In genomic region chr7:129828078-129828762, GRCh38 we compare ENCODE assay signal across 20 cellular contexts.
DNase-seq lines count a peak whose midpoint lies in the region; ATAC-seq and TF ChIP-seq lines count a peak whose summit lies in the region.
"Had no signal": no experiment of that assay in that cellular context is flagged by ENCODE, and none has a peak within 500 bp of the region (broad histone marks: within the 10 kb centered on the region; RNA-seq: fewer than 3 reads in every experiment).

No MANE protein-coding gene starts in this region.

- H3K9me3 ChIP-seq in WERI-Rb-1 (ENCODE audit: severe bottlenecking) (no peaks in the 10 kb centered on the region), ovary (no peaks in the 10 kb centered on the region), gastroesophageal sphincter (no peaks in the 10 kb centered on the region)
- H3K9me3 ChIP-seq: MG63 had no signal

- TF ChIP-seq EP300 in Ishikawa (IDR thresholded peaks at IDR 0.05; ENCODE audit: borderline replicate concordance): no peak
- no peak for TF ChIP-seq EP300 in ovary (IDR thresholded peaks at IDR 0.05)
- no peak for TF ChIP-seq EP300 in gastroesophageal sphincter (IDR thresholded peaks at IDR 0.05)

- DNase-seq in WERI-Rb-1: no peak
- DNase-seq in endothelial cell (ENCODE audit: low spot score): no peak
- DNase-seq in ovary: peak in 3 of 5 donors; percentile 32 to 50 (median 41)
- no peak for DNase-seq in SIG-M5 treated with dmso at 0.1 percent for 504 hours (lab: John Stamatoyannopoulos, UW; ENCODE audit: unreplicated experiment)
- DNase-seq: C1 segment of cervical spinal cord; CD8-positive, alpha-beta memory T cell; IMR-90; Kasumi-1; MG63; NCI-H1048; NCI-H1436; NCI-H2029 treated with DMSO at 0.1 percent for 48 hours; NCI-H446 treated with DMSO at 0.1 percent for 48 hours; NCI-H69; OCI-M1; SIG-M5 had no signal

- peaks cover 21% of the 10 kb centered on the region for H3K4me1 Mint-ChIP-seq in endothelial cell (ENCODE audit: unreplicated experiment)

- peaks cover 16% of the 10 kb centered on the region for H3K27me3 Mint-ChIP-seq in endothelial cell (ENCODE audit: unreplicated experiment)
- H3K27me3 Mint-ChIP-seq: CD8-positive, alpha-beta memory T cell had no signal

- TF ChIP-seq POLR2A in ovary (IDR thresholded peaks at IDR 0.05): no peak
- no peak for TF ChIP-seq POLR2A in gastroesophageal sphincter (IDR thresholded peaks at IDR 0.05)

- H3K4me3 ChIP-seq in WERI-Rb-1 (ENCODE audit: low read depth, low read length) (no peak overlapping the region), ovary (no peak overlapping the region), gastroesophageal sphincter (no peak overlapping the region)
- H3K4me3 ChIP-seq: MG63 had no signal

- peak overlapping the region; percentile 74 for H3K27ac Mint-ChIP-seq in endothelial cell (ENCODE audit: unreplicated experiment)

- ATAC-seq in gastroesophageal sphincter: no peak
- ATAC-seq in HG03135 (IDR thresholded peaks at IDR 0.05; ENCODE audit: unreplicated experiment): no peak

- H3K9me3 Mint-ChIP-seq in endothelial cell (ENCODE audit: unreplicated experiment): no peaks in the 10 kb centered on the region
- H3K9me3 Mint-ChIP-seq: CD8-positive, alpha-beta memory T cell had no signal

- peaks cover 25% of the 10 kb centered on the region for H3K36me3 Mint-ChIP-seq in endothelial cell (ENCODE audit: low read depth, unreplicated experiment)

- no peaks in the 10 kb centered on the region; the same call in 1 of the 2 replicates for H3K36me3 ChIP-seq in WERI-Rb-1
- H3K36me3 ChIP-seq in ovary: no peaks in the 10 kb centered on the region
- peaks cover 0 to 5% of the 10 kb centered on the region in 2 donors for H3K36me3 ChIP-seq in gastroesophageal sphincter

- H3K27me3 ChIP-seq in WERI-Rb-1 (ENCODE audit: insufficient read depth, low read depth, severe bottlenecking): no peaks in the 10 kb centered on the region
- H3K27me3 ChIP-seq in ovary: no peaks in the 10 kb centered on the region
- H3K27me3 ChIP-seq in gastroesophageal sphincter: no peaks in the 10 kb centered on the region
- H3K27me3 ChIP-seq: MG63 had no signal

- H3K4me1 ChIP-seq in ovary (ENCODE audit: insufficient read depth) (peaks cover 9% of the 10 kb centered on the region), gastroesophageal sphincter (peaks cover 0 to 47% (median 28%) of the 10 kb centered on the region in 3 donors)

- peak overlapping the region; percentile 91 for H3K27ac ChIP-seq in WERI-Rb-1
- peak overlapping the region in 1 of 2 donors; percentile 79 for H3K27ac ChIP-seq in ovary
- H3K27ac ChIP-seq in gastroesophageal sphincter: no peak overlapping the region
- H3K27ac ChIP-seq: HL-60 had no signal

- 87 to 91% (median 88%) methylated on average over 18 of the region's 18 CpGs for WGBS in ovary, 3 donors
- 80 to 86% methylated on average over 8 to 13 of the region's 18 CpGs for WGBS in gastroesophageal sphincter (ENCODE audit: low coverage in 1 of 2), 2 donors

- no peak for TF ChIP-seq RAD21 in Ishikawa (IDR thresholded peaks at IDR 0.05; ENCODE audit: low read depth)

- intact Hi-C loops in ovary (cut with DNase I): loop anchor here in 2 of 4 donors (10.0 kb wide), 3 partner anchors 177 to 453 kb away; partner anchors contain the start of gene NRF1 (in 1 of the 2)

- TF ChIP-seq CTCF in WERI-Rb-1 (IDR thresholded peaks at IDR 0.05; ENCODE audit: low read depth, low read length): no peak
- TF ChIP-seq CTCF in endothelial cell (IDR thresholded peaks at IDR 0.05; ENCODE audit: unreplicated experiment): no peak
- no peak for TF ChIP-seq CTCF in ovary (IDR thresholded peaks at IDR 0.05)
- no peak for TF ChIP-seq CTCF in gastroesophageal sphincter (IDR thresholded peaks at IDR 0.05)

- H3K4me3 Mint-ChIP-seq in endothelial cell (ENCODE audit: unreplicated experiment): peak overlapping the region; percentile 37

TF ChIP-seq in Ishikawa, 13 proteins besides CTCF, POLR2A, EP300 and RAD21:
- no peak for TF ChIP-seq FOXM1 (IDR thresholded peaks at IDR 0.05; ENCODE audit: borderline replicate concordance, low read depth)
- no peak for TF ChIP-seq YY1 (IDR thresholded peaks at IDR 0.05; ENCODE audit: low read depth)
- TF ChIP-seq ZBTB7A (IDR thresholded peaks at IDR 0.05; ENCODE audit: low read depth): 0 out of 2 replicates have a peak, but pooled peaks have one; percentile 15
- no peak for TF ChIP-seq USF1 (IDR thresholded peaks at IDR 0.05)
- TF ChIP-seq EGR1 (IDR thresholded peaks at IDR 0.05): no peak
- TF ChIP-seq NFIC (IDR thresholded peaks at IDR 0.05): no peak

Comparison
In these comparisons a context has a peak if more than half of its experiments do, and no peak if none do; other contexts are left out.
1. DNase-seq: peak in ovary (3 of 5); none in WERI-Rb-1 (single experiment), endothelial cell (single experiment) and SIG-M5 treated with dmso at 0.1 percent for 504 hours (single experiment).